In the genomic region with DNA sequence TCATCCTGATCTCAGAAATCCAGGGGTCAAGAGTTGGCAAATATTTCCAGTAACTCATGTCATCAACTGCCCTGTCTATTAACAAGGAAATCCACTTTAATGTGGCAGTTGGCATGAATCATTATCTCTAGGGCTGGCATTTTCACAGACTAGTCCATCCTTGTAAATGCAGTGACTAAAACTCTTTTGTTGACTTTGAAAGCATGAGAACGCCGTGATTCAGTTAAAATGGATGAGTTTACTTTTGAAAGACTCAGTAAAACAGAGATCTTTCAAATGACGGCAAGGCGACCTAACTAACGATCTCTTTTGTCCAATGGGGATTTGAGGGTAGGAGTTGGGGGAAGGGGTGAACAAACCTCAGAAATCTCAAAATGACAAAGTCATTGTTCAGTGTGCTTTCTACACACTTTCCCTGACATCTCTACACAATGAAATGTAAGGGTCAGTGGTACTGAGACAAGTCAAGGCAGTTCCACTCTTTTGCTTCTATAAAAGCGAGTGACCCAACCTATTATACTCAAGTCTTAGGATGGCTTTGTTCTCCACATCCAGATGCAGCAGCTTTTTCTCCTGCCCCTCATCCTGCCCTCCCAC, we compare ENCODE assay signal across 11 cellular contexts.
DNase-seq lines count a peak whose midpoint lies in the region; ATAC-seq and TF ChIP-seq lines count a peak whose summit lies in the region.
"Had no signal": no experiment of that assay in that cellular context is flagged by ENCODE, and none has a peak within 500 bp of the region (broad histone marks: within the 10 kb centered on the region; RNA-seq: fewer than 3 reads in every experiment).

No MANE protein-coding gene starts in this region.

- peak overlapping the region; percentile 24 for H3K27ac ChIP-seq in GM23248
- no peak overlapping the region for H3K27ac ChIP-seq in ovary
- H3K27ac ChIP-seq: Peyer's patch had no signal

- H3K4me1 ChIP-seq in GM23248 (ENCODE audit: insufficient read depth) = peaks cover 5% of the 10 kb centered on the region; the same call in 1 of the 2 replicates
- H3K4me1 ChIP-seq in ovary (ENCODE audit: insufficient read depth) = no peaks in the 10 kb centered on the region
- H3K4me1 ChIP-seq: Peyer's patch had no signal

- peak overlapping the region; percentile 37 for H3K4me2 ChIP-seq in GM23248 (ENCODE audit: unreplicated experiment)

- in situ Hi-C loops in GM23248 (cut with MboI) = no loop called here

- no peak overlapping the region for H2AFZ ChIP-seq in GM23248

- peak; percentile 97 for DNase-seq in A172 (ENCODE audit: low spot score)
- peak; percentile 63 for DNase-seq in GM23248
- DNase-seq in SHP77 treated with DMSO at 0.1 percent for 48 hours (lab: John Stamatoyannopoulos, UW) = peak; percentile 65
- peak; percentile 19 for DNase-seq in fibroblast of gingiva (ENCODE audit: low read depth)
- no peak for DNase-seq in ovary
- no peak for DNase-seq in 8988T
- DNase-seq in activated CD4-positive, alpha-beta T cell treated with anti-CD3 and anti-CD28 coated beads, Interleukin-2, amount 50 U/mL, for 48 hours = no peak
- DNase-seq: activated B cell treated with CpG ODN at 0.5 μM for 24 hours; CD4-positive, alpha-beta T cell; Peyer's patch had no signal

- no peaks in the 10 kb centered on the region for H4K20me1 ChIP-seq in GM23248 (ENCODE audit: insufficient read depth)

- no peak for TF ChIP-seq CTCF in ovary (IDR thresholded peaks at IDR 0.05)

- H3F3A ChIP-seq in GM23248 (ENCODE audit: insufficient read depth) = no peaks in the 10 kb centered on the region

- H3K9me2 ChIP-seq in GM23248 (ENCODE audit: insufficient read depth) = no peaks in the 10 kb centered on the region

- 65 to 75% methylated on average over 6 of the region's 6 CpGs for WGBS in GM23248 (ENCODE audit: low coverage in 1 of 2, low lambda C conversion rate in 2 of 2, missing lambda C conversion rate in 2 of 2), 2 experiments
- 88 to 93% (median 91%) methylated on average over 6 of the region's 6 CpGs for WGBS in ovary, 3 donors

- TF ChIP-seq POLR2A in ovary (IDR thresholded peaks at IDR 0.05) = no peak

- ATAC-seq in HG03439 (IDR thresholded peaks at IDR 0.05; ENCODE audit: unreplicated experiment) = no peak

- no peaks in the 10 kb centered on the region for H3K79me2 ChIP-seq in GM23248 (ENCODE audit: insufficient read depth)

- no peak overlapping the region for H3K4me3 ChIP-seq in GM23248
- no peak overlapping the region for H3K4me3 ChIP-seq in ovary
- H3K4me3 ChIP-seq: Peyer's patch had no signal

- no peaks in the 10 kb centered on the region for H3K9me3 ChIP-seq in GM23248 (ENCODE audit: low read depth)
- no peaks in the 10 kb centered on the region for H3K9me3 ChIP-seq in ovary
- H3K9me3 ChIP-seq: Peyer's patch had no signal

- H3K27me3 ChIP-seq in GM23248 (replicated peaks; ENCODE audit: insufficient read depth) (no peaks in the 10 kb centered on the region), ovary (no peaks in the 10 kb centered on the region)
- H3K27me3 ChIP-seq: Peyer's patch had no signal

- H3K36me3 ChIP-seq in GM23248 (ENCODE audit: low read depth) (no peaks in the 10 kb centered on the region), ovary (no peaks in the 10 kb centered on the region)
- H3K36me3 ChIP-seq: Peyer's patch had no signal

- no peak overlapping the region for H3K9ac ChIP-seq in GM23248

- intact Hi-C loops in ovary (cut with DNase I) = no loop called here

- TF ChIP-seq EP300 in ovary (IDR thresholded peaks at IDR 0.05) = no peak

Comparison
In these comparisons a context has a peak if more than half of its experiments do, and no peak if none do; other contexts are left out.
1. DNase-seq: peak in A172 (single experiment), GM23248 (single experiment), SHP77 treated with DMSO at 0.1 percent for 48 hours (single experiment) and fibroblast of gingiva (single experiment); none in ovary (0 of 5), 8988T (single experiment) and activated CD4-positive, alpha-beta T cell treated with anti-CD3 and anti-CD28 coated beads, Interleukin-2, amount 50 U/mL, for 48 hours (0 of 2).